26 cellular contexts compared by ENCODE assay signal in the genomic region with DNA sequence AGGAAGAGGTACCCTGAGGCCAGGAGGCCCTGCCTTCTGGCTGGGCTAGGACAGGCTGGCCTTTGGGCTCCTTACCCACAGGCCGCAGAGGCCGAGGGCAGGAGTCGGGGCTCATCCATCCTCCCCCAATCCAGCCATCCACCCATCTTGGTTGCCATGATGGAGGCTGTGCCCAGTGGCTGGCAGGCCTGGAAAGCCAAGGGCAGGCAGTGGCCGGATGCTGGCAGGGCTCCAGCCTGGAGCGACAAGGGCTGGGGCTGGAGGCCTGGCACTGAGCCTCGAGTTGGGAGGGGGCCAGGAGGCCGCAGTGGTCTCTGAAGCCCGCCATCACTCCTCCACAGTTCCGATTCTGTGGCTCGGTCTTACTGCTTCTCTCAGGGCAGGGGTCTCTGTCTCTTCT. TPM values are rescaled to one million over a fixed set of nuclear protein-coding genes. Genes with fewer than 3 reads are reported as not detected.
"Had no signal": no experiment of that assay in that cellular context is flagged by ENCODE, and none has a peak within 500 bp of the region (broad histone marks: within the 10 kb centered on the region; RNA-seq: fewer than 3 reads in every experiment).

No MANE protein-coding gene starts in this region.

- H3K4me3 ChIP-seq: esophagus squamous epithelium, gastrocnemius medialis, lower lobe of right lung, ovary, psoas muscle, sigmoid colon, tibial nerve, vagina had no signal

- H3K4me3 Mint-ChIP-seq: dendritic cell treated with granulocyte-macrophage colony-stimulating factor and Interleukin-4, amounts not matched to agents 40 ng/mL and 50 ng/mL, for 4 days; naive thymus-derived CD8-positive, alpha-beta T cell; stimulated activated memory B cell treated with anti-CD40 and anti-IgM and Interleukin-4, amounts not matched to agents 10 μg/mL and 1 μg/mL and 100 μg/mL, for 72 hours had no signal

- H3K36me3 ChIP-seq: esophagus squamous epithelium, gastrocnemius medialis, lower lobe of right lung, ovary, sigmoid colon, tibial nerve, vagina had no signal

- ATAC-seq: gastrocnemius medialis; left ventricle myocardium superior; lower lobe of right lung; naive thymus-derived CD8-positive, alpha-beta T cell; psoas muscle; right cardiac atrium; stimulated activated memory B cell treated with anti-CD40 and anti-IgM and Interleukin-4, amounts not matched to agents 10 μg/mL and 1 μg/mL and 100 μg/mL, for 72 hours; stimulated activated naive CD8-positive, alpha-beta T cell treated with anti-CD3 and anti-CD28 coated beads, Interleukin-15, Interleukin-2, amounts not matched to agents 100 U/mL and 50 U/mL, for 24 hours had no signal

- DNase-seq: effector memory CD4-positive, alpha-beta T cell; esophagus squamous epithelium; gastrocnemius medialis; head of caudate nucleus; left ventricle myocardium superior; lower lobe of right lung; naive thymus-derived CD8-positive, alpha-beta T cell; occipital lobe; ovary; posterior cingulate gyrus; psoas muscle; right cardiac atrium; sigmoid colon; stimulated activated CD4-positive, alpha-beta T cell treated with anti-CD3 and anti-CD28 coated beads, Interleukin-2, amount 100 ng/mL, for 24 hours; stimulated activated CD4-positive, alpha-beta T cell treated with anti-CD3 and anti-CD28 coated beads, Interleukin-4, amount 100 ng/mL, for 4 hours; stimulated activated naive CD8-positive, alpha-beta T cell treated with anti-CD3 and anti-CD28 coated beads, Interleukin-15, Interleukin-2, amounts not matched to agents 100 U/mL and 50 U/mL, for 24 hours had no signal

- H3K27me3 ChIP-seq: esophagus squamous epithelium, gastrocnemius medialis, ovary, sigmoid colon, tibial nerve, vagina had no signal

- H3K27me3 Mint-ChIP-seq: dendritic cell treated with granulocyte-macrophage colony-stimulating factor and Interleukin-4, amounts not matched to agents 40 ng/mL and 50 ng/mL, for 4 days; naive thymus-derived CD8-positive, alpha-beta T cell; stimulated activated memory B cell treated with anti-CD40 and anti-IgM and Interleukin-4, amounts not matched to agents 10 μg/mL and 1 μg/mL and 100 μg/mL, for 72 hours had no signal

- H3K9me3 ChIP-seq: esophagus squamous epithelium, gastrocnemius medialis, lower lobe of right lung, ovary, psoas muscle, sigmoid colon, tibial nerve, vagina had no signal

- H3K9me3 Mint-ChIP-seq: dendritic cell treated with granulocyte-macrophage colony-stimulating factor and Interleukin-4, amounts not matched to agents 40 ng/mL and 50 ng/mL, for 4 days; stimulated activated memory B cell treated with anti-CD40 and anti-IgM and Interleukin-4, amounts not matched to agents 10 μg/mL and 1 μg/mL and 100 μg/mL, for 72 hours had no signal

- H3K27ac ChIP-seq: esophagus squamous epithelium, gastrocnemius medialis, lower lobe of right lung, ovary, psoas muscle, sigmoid colon, tibial nerve, vagina had no signal

- H3K4me1 ChIP-seq: gastrocnemius medialis, psoas muscle, sigmoid colon had no signal

- H3K36me3 Mint-ChIP-seq: naive thymus-derived CD8-positive, alpha-beta T cell; stimulated activated memory B cell treated with anti-CD40 and anti-IgM and Interleukin-4, amounts not matched to agents 10 μg/mL and 1 μg/mL and 100 μg/mL, for 72 hours had no signal

- H3K27ac Mint-ChIP-seq: dendritic cell treated with granulocyte-macrophage colony-stimulating factor and Interleukin-4, amounts not matched to agents 40 ng/mL and 50 ng/mL, for 4 days; naive thymus-derived CD8-positive, alpha-beta T cell; stimulated activated memory B cell treated with anti-CD40 and anti-IgM and Interleukin-4, amounts not matched to agents 10 μg/mL and 1 μg/mL and 100 μg/mL, for 72 hours had no signal

- H3K4me1 Mint-ChIP-seq: naive thymus-derived CD8-positive, alpha-beta T cell; stimulated activated memory B cell treated with anti-CD40 and anti-IgM and Interleukin-4, amounts not matched to agents 10 μg/mL and 1 μg/mL and 100 μg/mL, for 72 hours had no signal

RNA-seq across cellular contexts. Expression of gene BGN, which starts 8.6 kb away (rescaled TPM):
- total RNA-seq: naive thymus-derived CD8-positive, alpha-beta T cell had no signal
- polyA plus RNA-seq: naive thymus-derived CD8-positive, alpha-beta T cell; neural cell had no signal

RNA-seq across cellular contexts. Expression of gene ATP2B3, which starts 31.3 kb away (rescaled TPM):
- total RNA-seq: epithelial cell of proximal tubule; esophagus squamous epithelium; gastrocnemius medialis; glomerular endothelial cell; left ventricle myocardium superior; lower lobe of right lung; mesenteric fat pad; naive thymus-derived CD8-positive, alpha-beta T cell; right cardiac atrium; tibial nerve; ureter had no signal
- polyA plus RNA-seq: keratinocyte; naive thymus-derived CD8-positive, alpha-beta T cell had no signal

RNA-seq across cellular contexts. Expression of gene TREX2, which starts 40.3 kb away (rescaled TPM):
- total RNA-seq: epithelial cell of proximal tubule, occipital lobe had no signal
- polyA plus RNA-seq: neural cell had no signal
